ENCODE assay signal across 28 cellular contexts in the genomic region with DNA sequence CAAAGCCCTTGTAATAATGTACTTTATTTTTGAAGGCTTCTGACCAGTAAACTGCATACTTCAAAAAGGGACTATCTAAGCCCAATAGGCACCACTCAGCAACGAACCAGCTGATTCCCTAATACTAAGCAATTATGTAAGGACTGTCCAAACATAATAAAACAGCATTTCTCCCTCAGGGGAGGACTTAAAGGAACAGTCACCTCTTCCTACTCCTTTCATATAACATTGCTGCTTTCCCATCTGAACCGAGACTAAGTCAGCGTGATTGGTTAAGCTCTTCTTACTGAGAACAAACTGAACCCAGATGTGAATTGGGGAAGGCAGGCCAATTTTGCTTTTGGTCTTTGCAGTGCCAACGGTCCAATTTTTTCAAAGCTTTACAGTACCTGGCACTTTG.
"Had no signal": no experiment of that assay in that cellular context is flagged by ENCODE, and none has a peak within 500 bp of the region (broad histone marks: within the 10 kb centered on the region; RNA-seq: fewer than 3 reads in every experiment).

No MANE protein-coding gene starts in this region.

- H3K4me3 ChIP-seq: breast epithelium, esophagus squamous epithelium, heart left ventricle, lower lobe of right lung, skin epidermis, thoracic aorta had no signal

- H3K27ac Mint-ChIP-seq: activated CD4-positive, alpha-beta T cell treated with anti-CD3 and anti-CD28 coated beads for 36 hours; activated CD8-positive, alpha-beta memory T cell treated with anti-CD3 and anti-CD28 coated beads, Interleukin-2, amount 10 ng/mL, durations not matched to agents 7 days and 5 days; activated CD8-positive, alpha-beta T cell treated with anti-CD3 and anti-CD28 coated beads, Interleukin-2, amount 10 ng/mL, durations not matched to agents 7 days and 5 days; activated naive CD4-positive, alpha-beta T cell treated with anti-CD3 and anti-CD28 coated beads, Interleukin-2, amount 50 U/mL, for 24 hours; activated naive CD8-positive, alpha-beta T cell treated with anti-CD3 and anti-CD28 coated beads, Interleukin-2, amount 50 U/mL, for 24 hours; activated T-helper 2 cell treated with anti-CD3 and anti-CD28 coated beads, Interferon-gamma antibody, Interleukin-2, Interleukin-4, amounts not matched to agents 10 μg/mL and 5 μg/mL and 100 μg/mL, durations not matched to agents 14 hours and 24 hours and 36 hours; dendritic cell treated with granulocyte-macrophage colony-stimulating factor and Interleukin-4, amounts not matched to agents 40 ng/mL and 50 ng/mL, for 4 days; natural killer cell treated with Interleukin-12 subunit alpha and Interleukin-12 subunit beta and Interleukin-15 and Interleukin-18, amount 100 ng/mL, for 72 hours; stimulated activated effector memory CD8-positive, alpha-beta T cell treated with anti-CD3 and anti-CD28 coated beads, Interleukin-12 subunit alpha, Interleukin-12 subunit beta, amount 100 ng/mL, for 72 hours; stimulated activated naive CD8-positive, alpha-beta T cell treated with anti-CD3 and anti-CD28 coated beads, Interleukin-15, Interleukin-2, amounts not matched to agents 100 ng/mL and 50 ng/mL, for 24 hours; T-helper 2 cell treated with Interferon-gamma antibody and Interleukin-4, amounts not matched to agents 5 μg/mL and 100 μg/mL, for 36 hours had no signal

- H3K27me3 ChIP-seq: breast epithelium, esophagus squamous epithelium, foreskin keratinocyte, heart left ventricle had no signal

- H3K36me3 Mint-ChIP-seq: activated CD8-positive, alpha-beta memory T cell treated with anti-CD3 and anti-CD28 coated beads, Interleukin-2, amount 10 ng/mL, durations not matched to agents 7 days and 5 days; stimulated activated effector memory CD8-positive, alpha-beta T cell treated with anti-CD3 and anti-CD28 coated beads, Interleukin-12 subunit alpha, Interleukin-12 subunit beta, amount 100 ng/mL, for 72 hours had no signal

- H3K4me1 ChIP-seq: breast epithelium, esophagus squamous epithelium, foreskin keratinocyte, heart left ventricle, lower lobe of right lung had no signal

- H3K36me3 ChIP-seq: breast epithelium, esophagus squamous epithelium, heart left ventricle, lower lobe of right lung, thoracic aorta had no signal

- H3K27ac ChIP-seq: breast epithelium, esophagus squamous epithelium, foreskin keratinocyte, heart left ventricle, lower lobe of right lung, skin epidermis, thoracic aorta had no signal

- H3K4me3 Mint-ChIP-seq: activated CD4-positive, alpha-beta T cell treated with anti-CD3 and anti-CD28 coated beads for 36 hours; activated CD8-positive, alpha-beta memory T cell treated with anti-CD3 and anti-CD28 coated beads, Interleukin-2, amount 10 ng/mL, durations not matched to agents 7 days and 5 days; activated CD8-positive, alpha-beta T cell treated with anti-CD3 and anti-CD28 coated beads, Interleukin-2, amount 10 ng/mL, durations not matched to agents 7 days and 5 days; activated naive CD4-positive, alpha-beta T cell treated with anti-CD3 and anti-CD28 coated beads, Interleukin-2, amount 50 U/mL, for 24 hours; activated naive CD8-positive, alpha-beta T cell treated with anti-CD3 and anti-CD28 coated beads, Interleukin-2, amount 50 U/mL, for 24 hours; dendritic cell treated with granulocyte-macrophage colony-stimulating factor and Interleukin-4, amounts not matched to agents 40 ng/mL and 50 ng/mL, for 4 days; natural killer cell treated with Interleukin-12 subunit alpha and Interleukin-12 subunit beta and Interleukin-15 and Interleukin-18, amount 100 ng/mL, for 72 hours; stimulated activated effector memory CD8-positive, alpha-beta T cell treated with anti-CD3 and anti-CD28 coated beads, Interleukin-12 subunit alpha, Interleukin-12 subunit beta, amount 100 ng/mL, for 72 hours; stimulated activated naive CD8-positive, alpha-beta T cell treated with anti-CD3 and anti-CD28 coated beads, Interleukin-15, Interleukin-2, amounts not matched to agents 100 ng/mL and 50 ng/mL, for 24 hours; T-helper 2 cell treated with Interferon-gamma antibody and Interleukin-4, amounts not matched to agents 5 μg/mL and 100 μg/mL, for 36 hours had no signal

- H3K4me1 Mint-ChIP-seq: activated CD4-positive, alpha-beta T cell treated with anti-CD3 and anti-CD28 coated beads for 36 hours; activated CD8-positive, alpha-beta memory T cell treated with anti-CD3 and anti-CD28 coated beads, Interleukin-2, amount 10 ng/mL, durations not matched to agents 7 days and 5 days; activated naive CD4-positive, alpha-beta T cell treated with anti-CD3 and anti-CD28 coated beads, Interleukin-2, amount 50 U/mL, for 24 hours; activated naive CD8-positive, alpha-beta T cell treated with anti-CD3 and anti-CD28 coated beads, Interleukin-2, amount 50 U/mL, for 24 hours; stimulated activated effector memory CD8-positive, alpha-beta T cell treated with anti-CD3 and anti-CD28 coated beads, Interleukin-12 subunit alpha, Interleukin-12 subunit beta, amount 100 ng/mL, for 72 hours had no signal

- DNase-seq: activated CD4-positive, alpha-beta T cell treated with anti-CD3 and anti-CD28 coated beads for 36 hours; activated CD4-positive, CD25-positive, alpha-beta regulatory T cell; activated CD8-positive, alpha-beta memory T cell treated with anti-CD3 and anti-CD28 coated beads, Interleukin-2, amount 10 ng/mL, durations not matched to agents 7 days and 5 days; activated CD8-positive, alpha-beta T cell treated with anti-CD3 and anti-CD28 coated beads, Interleukin-2, amount 10 ng/mL, durations not matched to agents 7 days and 5 days; activated naive CD8-positive, alpha-beta T cell treated with anti-CD3 and anti-CD28 coated beads, Interleukin-2, amount 50 U/mL, for 24 hours; activated T-cell treated with anti-CD3 and anti-CD28 coated beads, Interleukin-2, amount 50 U/mL, for 48 hours; central memory CD4-positive, alpha-beta T cell; esophagus squamous epithelium; foreskin keratinocyte; heart left ventricle; kidney glomerular epithelial cell; lower lobe of right lung; mesenchymal stem cell; posterior cingulate gyrus; stimulated activated CD4-positive, alpha-beta T cell treated with anti-CD3 and anti-CD28 coated beads, Interleukin-12 subunit alpha, Interleukin-12 subunit beta, amount 100 ng/mL, for 4 hours; stimulated activated CD4-positive, alpha-beta T cell treated with anti-CD3 and anti-CD28 coated beads, Interleukin-4, amount 100 ng/mL, for 24 hours; T-helper 1 cell; trophoblast cell had no signal

- H3K27me3 Mint-ChIP-seq: activated CD4-positive, alpha-beta T cell treated with anti-CD3 and anti-CD28 coated beads for 36 hours; activated CD8-positive, alpha-beta memory T cell treated with anti-CD3 and anti-CD28 coated beads, Interleukin-2, amount 10 ng/mL, durations not matched to agents 7 days and 5 days; activated naive CD8-positive, alpha-beta T cell treated with anti-CD3 and anti-CD28 coated beads, Interleukin-2, amount 50 U/mL, for 24 hours; dendritic cell treated with granulocyte-macrophage colony-stimulating factor and Interleukin-4, amounts not matched to agents 40 ng/mL and 50 ng/mL, for 4 days; natural killer cell treated with Interleukin-12 subunit alpha and Interleukin-12 subunit beta and Interleukin-15 and Interleukin-18, amount 100 ng/mL, for 72 hours; stimulated activated naive CD8-positive, alpha-beta T cell treated with anti-CD3 and anti-CD28 coated beads, Interleukin-15, Interleukin-2, amounts not matched to agents 100 ng/mL and 50 ng/mL, for 24 hours had no signal
